In the genomic region with DNA sequence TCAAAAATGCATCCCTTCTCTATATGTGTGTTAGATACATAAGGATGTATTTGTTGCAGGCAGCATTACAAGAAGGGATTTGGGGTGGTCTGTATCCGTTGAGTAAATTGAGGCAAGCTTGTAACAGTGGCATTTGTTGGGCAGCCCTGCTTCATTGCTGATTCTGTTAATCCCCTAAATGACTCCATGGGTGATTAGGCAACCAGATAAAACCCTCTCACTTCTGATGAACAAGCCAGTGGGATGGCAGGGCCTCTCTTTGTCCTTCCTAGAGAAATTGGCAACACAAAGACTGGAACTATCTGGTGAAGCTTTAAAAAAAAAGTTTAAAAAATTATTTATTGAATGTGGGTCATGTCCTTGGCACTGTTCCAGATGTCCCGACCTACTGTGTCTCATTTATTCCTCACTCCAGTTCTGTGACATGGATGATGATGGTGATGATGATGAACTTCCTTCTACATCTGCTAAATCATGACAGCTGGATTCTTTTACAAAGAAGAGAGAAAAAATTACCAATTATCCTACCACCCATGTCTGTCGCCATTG, we compare ENCODE assay signal across 17 cellular contexts. TPM values are rescaled to one million over a fixed set of nuclear protein-coding genes. Genes with fewer than 3 reads are reported as not detected.
DNase-seq lines count a peak whose midpoint lies in the region; ATAC-seq, FAIRE-seq and TF ChIP-seq lines count a peak whose summit lies in the region.
"Had no signal": no experiment of that assay in that cellular context is flagged by ENCODE, and none has a peak within 500 bp of the region (broad histone marks: within the 10 kb centered on the region; RNA-seq: fewer than 3 reads in every experiment).

No MANE protein-coding gene starts in this region.

- peak overlapping the region; percentile 27 for H3K4me3 Mint-ChIP-seq in neural progenitor cell
- H3K4me3 Mint-ChIP-seq: activated naive CD4-positive, alpha-beta T cell treated with anti-CD3 and anti-CD28 coated beads, Interleukin-2, amount 50 U/mL, for 24 hours; naive thymus-derived CD4-positive, alpha-beta T cell had no signal

- H3K27me3 ChIP-seq in ACC112 (ENCODE audit: insufficient read depth, low read length): no peaks in the 10 kb centered on the region
- no peaks in the 10 kb centered on the region for H3K27me3 ChIP-seq in endothelial cell of umbilical vein (ENCODE audit: control insufficient read depth in 2 of 2, insufficient read depth in 2 of 2, low read length in 2 of 2)
- H3K27me3 ChIP-seq in neural progenitor cell: no peaks in the 10 kb centered on the region
- no peaks in the 10 kb centered on the region for H3K27me3 ChIP-seq in heart left ventricle

- POLR2A ChIA-PET in endothelial cell of umbilical vein (lab: Charles Lee): interaction anchor here (1.6 kb wide), 1 partner anchor 31 kb away, joined by 5 read pairs; a partner anchor contains a TSS

- H3K9me3 ChIP-seq in endothelial cell of umbilical vein (replicated peaks; ENCODE audit: control insufficient read depth, insufficient read depth, low read length) (no peaks in the 10 kb centered on the region), neural progenitor cell (ENCODE audit: low read depth) (no peaks in the 10 kb centered on the region), heart left ventricle (no peaks in the 10 kb centered on the region)
- H3K9me3 ChIP-seq: prostate gland had no signal

- 60 to 69% (median 65%) methylated on average over 3 of the region's 3 CpGs for WGBS in heart left ventricle, 4 donors

- no peaks in the 10 kb centered on the region for H3K36me3 Mint-ChIP-seq in neural progenitor cell
- H3K36me3 Mint-ChIP-seq: activated naive CD4-positive, alpha-beta T cell treated with anti-CD3 and anti-CD28 coated beads, Interleukin-2, amount 50 U/mL, for 24 hours had no signal

- H3K4me1 ChIP-seq in ACC112 (ENCODE audit: control insufficient read depth, insufficient read depth, low read length, unreplicated experiment): peaks cover 13% of the 10 kb centered on the region
- peaks cover 30% of the 10 kb centered on the region for H3K4me1 ChIP-seq in endothelial cell of umbilical vein (ENCODE audit: control insufficient read depth, extremely low read depth, insufficient read depth, low read length)
- H3K4me1 ChIP-seq in neural progenitor cell: peaks cover 61% of the 10 kb centered on the region
- peaks cover 2 to 58% (median 19%) of the 10 kb centered on the region in 12 donors for H3K4me1 ChIP-seq in heart left ventricle
- H3K4me1 ChIP-seq: prostate gland had no signal

- no peak overlapping the region for H2AFZ ChIP-seq in ACC112 (ENCODE audit: low read length, unreplicated experiment)
- H2AFZ ChIP-seq in endothelial cell of umbilical vein (ENCODE audit: low read depth, low read length): no peak overlapping the region
- no peak overlapping the region for H2AFZ ChIP-seq in neural progenitor cell (replicated peaks)

- FAIRE-seq in endothelial cell of umbilical vein (lab: Jason Lieb, UNC) (no peak), GM12891 (lab: Jason Lieb, UNC) (no peak)
- FAIRE-seq: bronchial epithelial cell had no signal

- no peaks in the 10 kb centered on the region for H3K79me2 ChIP-seq in ACC112 (ENCODE audit: control insufficient read depth, insufficient read depth, low read length, unreplicated experiment)
- H3K79me2 ChIP-seq in endothelial cell of umbilical vein (ENCODE audit: control insufficient read depth, insufficient read depth, low read length): peaks cover 2% of the 10 kb centered on the region
- H3K79me2 ChIP-seq in neural progenitor cell (ENCODE audit: low read depth): peaks cover 4% of the 10 kb centered on the region

- no peak overlapping the region for H3K27ac Mint-ChIP-seq in neural progenitor cell
- H3K27ac Mint-ChIP-seq: activated naive CD4-positive, alpha-beta T cell treated with anti-CD3 and anti-CD28 coated beads, Interleukin-2, amount 50 U/mL, for 24 hours; naive thymus-derived CD4-positive, alpha-beta T cell had no signal

- H3K4me3 ChIP-seq in ACC112 (ENCODE audit: low read depth, low read length): no peak overlapping the region
- no peak overlapping the region for H3K4me3 ChIP-seq in endothelial cell of umbilical vein (replicated peaks in 1 of 3; ENCODE audit: insufficient read depth in 1 of 3, low read depth in 1 of 3, low read length in 3 of 3)
- no peak overlapping the region for H3K4me3 ChIP-seq in neural progenitor cell
- H3K4me3 ChIP-seq in heart left ventricle: no peak overlapping the region
- H3K4me3 ChIP-seq: prostate gland had no signal

- TF ChIP-seq CTCF in endothelial cell of umbilical vein (IDR thresholded peaks at IDR 0.05; ENCODE audit: extremely low read depth in 1 of 2, insufficient read depth in 1 of 2, low read depth in 1 of 2, low read length in 2 of 2) (no peak), neural progenitor cell (IDR thresholded peaks at IDR 0.05) (no peak), heart left ventricle (IDR thresholded peaks at IDR 0.05) (no peak)

- peak overlapping the region; percentile 15 for H3K9ac ChIP-seq in endothelial cell of umbilical vein (replicated peaks; ENCODE audit: extremely low read depth, insufficient read depth, low read length)
- no peak overlapping the region for H3K9ac ChIP-seq in neural progenitor cell

- TF ChIP-seq POLR2A in endothelial cell of umbilical vein (IDR thresholded peaks at IDR 0.05; ENCODE audit: low read depth, low read length) (no peak), GM12891 (IDR thresholded peaks at IDR 0.05; ENCODE audit: low read depth, low read length) (no peak), heart left ventricle (IDR thresholded peaks at IDR 0.05) (no peak)

- no peaks in the 10 kb centered on the region for H3K9me1 ChIP-seq in endothelial cell of umbilical vein (replicated peaks; ENCODE audit: control insufficient read depth, extremely low read depth, insufficient read depth, low read length)

- ATAC-seq in heart left ventricle: no peak
- ATAC-seq: left ventricle myocardium superior; naive thymus-derived CD4-positive, alpha-beta T cell had no signal

- H3K4me1 Mint-ChIP-seq in neural progenitor cell: peaks cover 79% of the 10 kb centered on the region

- dilution Hi-C loops in endothelial cell of umbilical vein (cut with MboI; ENCODE audit: extremely low pct_ligation_motif_present, low sequenced_read_pairs): no loop called here

- BruUV-seq in endothelial cell of umbilical vein (replicated peaks; lab: Mats Ljungman, UMichigan): no TSS peak

- no peaks in the 10 kb centered on the region for H4K20me1 ChIP-seq in endothelial cell of umbilical vein (replicated peaks; ENCODE audit: control insufficient read depth, extremely low read depth, insufficient read depth, low read length)
- H4K20me1 ChIP-seq in neural progenitor cell (ENCODE audit: low read depth): no peaks in the 10 kb centered on the region

- peak overlapping the region; percentile 45 for H3K4me2 ChIP-seq in endothelial cell of umbilical vein (ENCODE audit: insufficient read depth, low read length)
- peak overlapping the region; percentile 62 for H3K4me2 ChIP-seq in neural progenitor cell

- intact Hi-C loops in endothelial cell of umbilical vein (cut with micrococcal nuclease) (no loop called here), heart left ventricle (cut with DNase I) (no loop called here)

- DNase-seq in NCI-H82 treated with DMSO at 0.1 percent for 48 hours (lab: John Stamatoyannopoulos, UW; ENCODE audit: unreplicated experiment): peak; percentile 30
- peak; percentile 69 for DNase-seq in endothelial cell of umbilical vein (ENCODE audit: low read depth, low spot score)
- DNase-seq in neural progenitor cell (ENCODE audit: low spot score): peak; percentile 73
- DNase-seq in GM12891 (ENCODE audit: insufficient read length, low spot score): no peak
- DNase-seq in T-helper 2 cell: no peak
- DNase-seq in epidermal melanocyte (ENCODE audit: insufficient read length, low spot score): no peak
- DNase-seq in heart left ventricle: no peak
- DNase-seq: activated CD4-positive, alpha-beta T cell treated with anti-CD3 and anti-CD28 coated beads, Interleukin-2, amount 50 U/mL, for 1 hour; effector memory CD4-positive, alpha-beta T cell; left ventricle myocardium superior; naive thymus-derived CD4-positive, alpha-beta T cell; NCI-H226; SIG-M5 had no signal

- no peaks in the 10 kb centered on the region for H3K9me3 Mint-ChIP-seq in neural progenitor cell
- H3K9me3 Mint-ChIP-seq: activated naive CD4-positive, alpha-beta T cell treated with anti-CD3 and anti-CD28 coated beads, Interleukin-2, amount 50 U/mL, for 24 hours; naive thymus-derived CD4-positive, alpha-beta T cell had no signal

- H3F3A ChIP-seq in neural progenitor cell (ENCODE audit: low read depth): peaks cover 38% of the 10 kb centered on the region

- H3K36me3 ChIP-seq in ACC112 (ENCODE audit: insufficient read depth, low read length): no peaks in the 10 kb centered on the region
- peaks cover 2 to 10% of the 10 kb centered on the region in 2 experiments for H3K36me3 ChIP-seq in endothelial cell of umbilical vein (ENCODE audit: control insufficient read depth in 2 of 2, extremely low read depth in 1 of 2, insufficient read depth in 2 of 2, low read length in 2 of 2)
- no peaks in the 10 kb centered on the region for H3K36me3 ChIP-seq in neural progenitor cell
- peaks cover 0 to 10% (median 0%) of the 10 kb centered on the region in 9 donors for H3K36me3 ChIP-seq in heart left ventricle
- H3K36me3 ChIP-seq: prostate gland had no signal

- H3K27me3 Mint-ChIP-seq in neural progenitor cell (ENCODE audit: insufficient read depth, low read depth): peaks cover 37% of the 10 kb centered on the region
- H3K27me3 Mint-ChIP-seq: activated naive CD4-positive, alpha-beta T cell treated with anti-CD3 and anti-CD28 coated beads, Interleukin-2, amount 50 U/mL, for 24 hours had no signal

- H3K27ac ChIP-seq in ACC112 (ENCODE audit: low read depth, low read length): peak overlapping the region; percentile 27; the same call in 1 of the 2 replicates
- peak overlapping the region; percentile 60 for H3K27ac ChIP-seq in endothelial cell of umbilical vein (ENCODE audit: insufficient read depth, low read depth, low read length)
- peak overlapping the region; percentile 70 for H3K27ac ChIP-seq in neural progenitor cell
- peak overlapping the region in 2 of 12 donors; percentile 87 to 93 for H3K27ac ChIP-seq in heart left ventricle
- H3K27ac ChIP-seq: prostate gland had no signal

- CTCF ChIA-PET in endothelial cell of umbilical vein (lab: Charles Lee): interaction anchor here (0.7 to 2.4 kb wide), 6 partner anchors 8 to 841 kb away, joined by 3 to 11 read pairs (median 4); a partner anchor contains a TSS

RNA-seq across cellular contexts. Expression of a gene that starts 30.8 kb away (rescaled TPM):
- 149 and 240 TPM in 2 replicates for total RNA-seq in endothelial cell of umbilical vein
- polyA plus RNA-seq in endothelial cell of umbilical vein: 138 and 160 TPM in 2 replicates
- 107 and 113 TPM in 2 replicates for polyA plus RNA-seq in endothelial cell of umbilical vein (2011; cell fraction: cytosol; rRNA removed)
- 198 and 227 TPM in 2 replicates for polyA plus RNA-seq in endothelial cell of umbilical vein (2011; cell fraction: nucleus; rRNA removed)
- polyA plus RNA-seq in endothelial cell of umbilical vein (2012): 99.8 and 162 TPM in 2 replicates
- polyA minus RNA-seq in endothelial cell of umbilical vein: 478 and 499 TPM in 2 replicates
- 1.3 TPM for polyA minus RNA-seq in endothelial cell of umbilical vein (2011; cell fraction: cytosol; rRNA and poly(A)+ RNA removed)
- 330 and 370 TPM in 2 replicates for polyA minus RNA-seq in endothelial cell of umbilical vein (2011; cell fraction: nucleus; rRNA and poly(A)+ RNA removed)
- total RNA-seq in neural progenitor cell (ENCODE audit: low replicate concordance): 27.8 and 32.0 TPM in 2 replicates
- 0.55 TPM for polyA plus RNA-seq in GM12891 (2012; ENCODE audit: low read depth, missing spikeins)
- 10 to 100 TPM in 4 of 9 donors, 1 to 10 TPM in 5; 3.1 to 57.5 (median 6.9) TPM for total RNA-seq in heart left ventricle
- polyA plus RNA-seq in heart left ventricle: 1 to 10 TPM; 2.0 to 3.6 TPM

Comparison
In these comparisons a context has a peak if more than half of its experiments do, and no peak if none do; other contexts are left out.
1. DNase-seq: peak in NCI-H82 treated with DMSO at 0.1 percent for 48 hours (single experiment), endothelial cell of umbilical vein (single experiment) and neural progenitor cell (single experiment); none in GM12891 (single experiment), T-helper 2 cell (0 of 5), epidermal melanocyte (single experiment) and heart left ventricle (0 of 5).